8 cellular contexts compared by ENCODE assay signal in the genomic region with DNA sequence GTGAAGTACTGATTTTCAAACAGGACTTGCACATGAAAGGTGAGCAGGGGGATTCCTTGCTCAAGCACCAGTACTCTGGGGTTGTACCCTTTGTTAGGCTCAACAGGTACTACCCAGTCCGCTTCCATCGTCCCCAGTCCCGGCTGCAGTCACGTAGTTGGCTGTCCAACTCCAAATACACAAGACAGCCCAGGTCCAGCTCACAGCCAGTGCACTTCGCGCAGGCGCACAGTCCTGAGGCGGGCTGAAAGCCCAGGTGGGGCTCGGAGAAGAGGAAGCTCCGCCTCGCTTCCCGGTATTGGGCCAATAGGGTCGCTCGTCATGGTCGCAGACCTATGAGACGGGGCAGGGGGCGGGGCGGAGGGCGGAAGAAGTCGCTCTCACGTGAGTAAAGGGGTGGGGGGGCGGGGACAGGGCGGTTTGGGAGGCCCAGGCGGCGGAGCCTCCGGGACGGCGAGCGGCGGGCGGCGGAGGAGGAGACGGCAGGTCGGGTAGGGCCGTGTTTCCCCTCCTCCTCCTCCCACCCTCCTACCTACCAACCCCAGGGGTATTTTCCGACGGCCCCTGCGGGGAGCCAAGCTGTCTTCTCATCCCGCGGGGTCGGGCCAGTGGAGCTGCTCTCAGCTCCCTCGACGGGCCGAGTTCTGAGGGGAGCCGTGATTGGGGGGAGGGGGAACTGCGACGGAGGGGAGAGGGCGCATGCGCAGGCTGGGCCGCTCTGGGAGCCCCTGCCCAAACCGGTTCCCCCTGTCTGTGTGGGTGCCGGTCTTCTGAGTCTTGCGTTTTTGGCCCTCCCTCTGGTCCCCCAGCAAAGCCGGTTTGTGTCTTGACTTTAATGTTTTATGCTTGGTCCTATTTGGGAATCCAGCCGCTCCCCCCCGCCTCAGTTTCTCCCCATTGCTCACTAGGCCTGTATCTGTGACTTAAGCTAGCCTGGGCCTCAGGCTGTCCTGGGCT. TPM values are rescaled to one million over a fixed set of nuclear protein-coding genes. Genes with fewer than 3 reads are reported as not detected.
DNase-seq lines count a peak whose midpoint lies in the region; ATAC-seq and TF ChIP-seq lines count a peak whose summit lies in the region.

A gene (plus strand): TSS at position 418 of the 957 bp plus-strand sequence. CDS start 16,040 bp downstream, outside the sequence.

- TF ChIP-seq CTCF in GM20000 (IDR thresholded peaks at IDR 0.05; ENCODE audit: extremely low read depth, missing control alignments): no peak

- peaks cover 12% of the 10 kb centered on the region for H3K36me3 Mint-ChIP-seq in effector memory CD8-positive, alpha-beta T cell (ENCODE audit: insufficient read depth)
- peaks cover 5% of the 10 kb centered on the region for H3K36me3 Mint-ChIP-seq in memory B cell

- peaks cover 17 to 29% of the 10 kb centered on the region in 2 donors for H3K4me1 Mint-ChIP-seq in effector memory CD8-positive, alpha-beta T cell (ENCODE audit: low read depth in 2 of 2)
- H3K4me1 Mint-ChIP-seq in memory B cell: peaks cover 23% of the 10 kb centered on the region

- H3K27ac Mint-ChIP-seq in effector memory CD8-positive, alpha-beta T cell: peak within 1 kb of the TSS; percentile 94 to 95
- H3K27ac Mint-ChIP-seq in memory B cell: peak within 1 kb of the TSS; percentile 94

- DNase-seq in CMK (ENCODE audit: low read depth) (peak; percentile 96), GM20000 (ENCODE audit: low spot score) (peak; percentile 97), HT-29 (ENCODE audit: low spot score) (peak; percentile 98), NOMO-1 (lab: John Stamatoyannopoulos, UW; ENCODE audit: unreplicated experiment in 2 of 2) (peak; percentile 90 to 95), memory B cell (ENCODE audit: low spot score in 2 of 2) (peak; percentile 86 to 93)
- DNase-seq in activated CD8-positive, alpha-beta memory T cell treated with anti-CD3 and anti-CD28 coated beads for 4 hours (ENCODE audit: low read depth in 2 of 2): peak; percentile 97 to 98
- DNase-seq in effector memory CD8-positive, alpha-beta T cell: peak; percentile 91 to 96 (median 95)
- peak; percentile 100 for DNase-seq in stimulated activated CD8-positive, alpha-beta memory T cell treated with anti-CD3 and anti-CD28 coated beads, Interleukin-12 subunit alpha, Interleukin-12 subunit beta, amount 100 ng/mL, for 24 hours (ENCODE audit: extremely low read depth)

- no peaks in the 10 kb centered on the region for H3K27me3 Mint-ChIP-seq in effector memory CD8-positive, alpha-beta T cell
- no peaks in the 10 kb centered on the region for H3K27me3 Mint-ChIP-seq in memory B cell

- peak within 1 kb of the TSS; percentile 92 to 93 for H3K4me3 Mint-ChIP-seq in effector memory CD8-positive, alpha-beta T cell
- peak within 1 kb of the TSS; percentile 97 for H3K4me3 Mint-ChIP-seq in memory B cell

- ATAC-seq in effector memory CD8-positive, alpha-beta T cell (replicated peaks): peak; percentile 96
- peak; percentile 95 for ATAC-seq in memory B cell (ENCODE audit: low read depth)

- H3K9me3 Mint-ChIP-seq in effector memory CD8-positive, alpha-beta T cell: no peaks in the 10 kb centered on the region
- no peaks in the 10 kb centered on the region for H3K9me3 Mint-ChIP-seq in memory B cell

RNA-seq across cellular contexts. Expression of the gene that starts here (rescaled TPM):
- total RNA-seq in HT-29 (2014; rRNA removed; shearing (Covaris generic)): 21.1 and 23.8 TPM in 2 replicates

Comparison
In these comparisons a context has a peak if more than half of its experiments do, and no peak if none do; other contexts are left out.
1. Peak in every context shown above with its lines: DNase-seq and ATAC-seq.